ENCODE assay signal across 8 cellular contexts in genomic region chr9:129937879-129938278, GRCh38.
DNase-seq lines count a peak whose midpoint lies in the region; ATAC-seq and TF ChIP-seq lines count a peak whose summit lies in the region.
"Not testable (repeated sequence)": the region's sequence is repeated elsewhere in the genome, so short reads cannot be mapped to it uniquely, and the experiment has no call there.

No MANE protein-coding gene starts in this region.

- not testable (repeated sequence) for DNase-seq in CD8-positive, alpha-beta T cell; T-helper 17 cell; effector memory CD8-positive, alpha-beta T cell; stomach; uterus

- 89 to 96% (median 95%) methylated on average over 5 of the region's 5 CpGs for WGBS in stomach, 5 donors

- not testable (repeated sequence) for TF ChIP-seq CTCF in CD8-positive, alpha-beta T cell (IDR thresholded peaks at IDR 0.05); nephron (IDR thresholded peaks at IDR 0.05; ENCODE audit: unreplicated experiment in 3 of 3); stomach (IDR thresholded peaks at IDR 0.05); uterus (IDR thresholded peaks at IDR 0.05)

- peak overlapping the region; percentile 27 for H3K27ac Mint-ChIP-seq in CD8-positive, alpha-beta T cell
- H3K27ac Mint-ChIP-seq in T-helper 17 cell, result peak overlapping the region; percentile 94
- peak overlapping the region; percentile 71 to 91 for H3K27ac Mint-ChIP-seq in effector memory CD8-positive, alpha-beta T cell
- H3K27ac Mint-ChIP-seq in nephron, result peak overlapping the region; percentile 86 to 95 (median 95)

- H3K4me1 ChIP-seq in CD8-positive, alpha-beta T cell (ENCODE audit: insufficient read depth, low read length), result peaks cover 44% of the 10 kb centered on the region
- peaks cover 24% of the 10 kb centered on the region for H3K4me1 ChIP-seq in iPS-18a (ENCODE audit: control insufficient read depth, low read depth, low read length)
- H3K4me1 ChIP-seq in stomach, result peaks cover 18 to 53% (median 38%) of the 10 kb centered on the region in 4 donors
- peaks cover 9 to 11% of the 10 kb centered on the region in 2 donors for H3K4me1 ChIP-seq in uterus

- H3K27me3 Mint-ChIP-seq in CD8-positive, alpha-beta T cell (ENCODE audit: low read depth); T-helper 17 cell; effector memory CD8-positive, alpha-beta T cell; nephron (ENCODE audit: low read depth): not testable (repeated sequence)

- POLR2A ChIA-PET in CD8-positive, alpha-beta T cell (lab: Charles Lee), result interaction anchor here (0.6 to 1.4 kb wide), 3 partner anchors 36 to 102 kb away, joined by 3 to 5 read pairs (median 5); no protein-coding TSS in a partner anchor

- H3K9ac ChIP-seq in iPS-18a (ENCODE audit: low read length), result not testable (repeated sequence)

- H3K4me3 ChIP-seq in CD8-positive, alpha-beta T cell (ENCODE audit: low read depth, low read length); iPS-18a (ENCODE audit: low read length); stomach; uterus: not testable (repeated sequence)

- H3K4me1 Mint-ChIP-seq in CD8-positive, alpha-beta T cell (ENCODE audit: low read depth), result peaks cover 50% of the 10 kb centered on the region
- H3K4me1 Mint-ChIP-seq in T-helper 17 cell (peaks cover 33% of the 10 kb centered on the region), nephron (peaks cover 30% of the 10 kb centered on the region)
- H3K4me1 Mint-ChIP-seq in effector memory CD8-positive, alpha-beta T cell (ENCODE audit: low read depth in 2 of 2), result peaks cover 39 to 48% of the 10 kb centered on the region in 2 donors

- CTCF ChIA-PET in CD8-positive, alpha-beta T cell (lab: Charles Lee), result interaction anchor here (0.6 to 1.7 kb wide), 2 partner anchors 36 to 90 kb away, joined by 3 to 4 read pairs; no protein-coding TSS in a partner anchor

- H3K36me3 Mint-ChIP-seq in CD8-positive, alpha-beta T cell, result peaks cover 43% of the 10 kb centered on the region
- H3K36me3 Mint-ChIP-seq in T-helper 17 cell (ENCODE audit: low read depth), result not testable (repeated sequence)
- H3K36me3 Mint-ChIP-seq in effector memory CD8-positive, alpha-beta T cell (ENCODE audit: insufficient read depth), result peaks cover 58% of the 10 kb centered on the region
- peaks cover 36% of the 10 kb centered on the region for H3K36me3 Mint-ChIP-seq in nephron (ENCODE audit: low read depth)

- not testable (repeated sequence) for H3K36me3 ChIP-seq in CD8-positive, alpha-beta T cell (ENCODE audit: insufficient read depth, low read length); iPS-18a (ENCODE audit: control insufficient read depth, low read depth, low read length); uterus
- H3K36me3 ChIP-seq in stomach, result peaks cover 0 to 16% (median 9%) of the 10 kb centered on the region in 4 donors

- intact Hi-C loops in CD8-positive, alpha-beta T cell (cut with DNase I, micrococcal nuclease); stomach (cut with DNase I; ENCODE audit: low total_unique reads); uterus (cut with DNase I; ENCODE audit: low total_unique reads): not testable (repeated sequence)

- H3K9me3 ChIP-seq in CD8-positive, alpha-beta T cell (ENCODE audit: low read length); T-helper 17 cell (ENCODE audit: control insufficient read depth, low read length, poor library complexity, severe bottlenecking); iPS-18a (ENCODE audit: control insufficient read depth, low read depth, low read length); stomach; uterus: not testable (repeated sequence)

- not testable (repeated sequence) for TF ChIP-seq EP300 in stomach (IDR thresholded peaks at IDR 0.05)

- not testable (repeated sequence) for H3K27me3 ChIP-seq in CD8-positive, alpha-beta T cell (ENCODE audit: insufficient read depth, low read length); iPS-18a (ENCODE audit: control insufficient read depth, insufficient read depth, low read length); stomach; uterus

- ATAC-seq in CD8-positive, alpha-beta T cell; T-helper 17 cell; effector memory CD8-positive, alpha-beta T cell (replicated peaks): not testable (repeated sequence)

- H3K9me3 Mint-ChIP-seq in CD8-positive, alpha-beta T cell; effector memory CD8-positive, alpha-beta T cell: not testable (repeated sequence)
- H3K9me3 Mint-ChIP-seq in nephron, result peaks cover 19% of the 10 kb centered on the region

- TF ChIP-seq POLR2A in stomach (IDR thresholded peaks at IDR 0.05); uterus (IDR thresholded peaks at IDR 0.05): not testable (repeated sequence)

- not testable (repeated sequence) for H3K27ac ChIP-seq in CD8-positive, alpha-beta T cell (ENCODE audit: low read depth, low read length)
- peak overlapping the region; percentile 71 for H3K27ac ChIP-seq in angular gyrus (ENCODE audit: low read depth, low read length)
- peak overlapping the region; percentile 12 for H3K27ac ChIP-seq in iPS-18a (ENCODE audit: low read length)
- peak overlapping the region; percentile 1 to 74 (median 61) for H3K27ac ChIP-seq in stomach
- peak overlapping the region; percentile 64 to 90 for H3K27ac ChIP-seq in uterus

- not testable (repeated sequence) for H3K4me3 Mint-ChIP-seq in CD8-positive, alpha-beta T cell; T-helper 17 cell; effector memory CD8-positive, alpha-beta T cell; nephron

Comparison
In these comparisons a context has a peak if more than half of its experiments do, and no peak if none do; other contexts are left out.
1. H3K27ac Mint-ChIP-seq: peak in every context shown above with its lines; median percentile 95 in nephron; 94 in T-helper 17 cell; 81 in effector memory CD8-positive, alpha-beta T cell; 27 in CD8-positive, alpha-beta T cell.